ENCODE assay signal across 15 cellular contexts in genomic region chr5:72621576-72621975, GRCh38.
DNase-seq lines count a peak whose midpoint lies in the region; TF ChIP-seq lines count a peak whose summit lies in the region.
"Had no signal": no experiment of that assay in that cellular context is flagged by ENCODE, and none has a peak within 500 bp of the region (broad histone marks: within the 10 kb centered on the region; RNA-seq: fewer than 3 reads in every experiment).

No MANE protein-coding gene starts in this region.

- H3K9me3 Mint-ChIP-seq in nephron, result peaks cover under 1% of the 10 kb centered on the region
- H3K9me3 Mint-ChIP-seq in glutamatergic neuron (ENCODE audit: unreplicated experiment), result no peaks in the 10 kb centered on the region
- H3K9me3 Mint-ChIP-seq: CD8-positive, alpha-beta memory T cell; HFFc6 had no signal

- no peak overlapping the region for H2AFZ ChIP-seq in Karpas-422 (ENCODE audit: low read length)

- H3K27me3 ChIP-seq in adipocyte (replicated peaks; ENCODE audit: control insufficient read depth, insufficient read depth, low read length) (no peaks in the 10 kb centered on the region), Karpas-422 (ENCODE audit: low read length) (no peaks in the 10 kb centered on the region)
- H3K27me3 ChIP-seq: BLaER1 had no signal

- H3K4me3 Mint-ChIP-seq in nephron (no peak overlapping the region), glutamatergic neuron (ENCODE audit: unreplicated experiment) (no peak overlapping the region)
- H3K4me3 Mint-ChIP-seq: CD8-positive, alpha-beta memory T cell; HFFc6 had no signal

- no peaks in the 10 kb centered on the region for H3K36me3 Mint-ChIP-seq in nephron (ENCODE audit: low read depth)
- no peaks in the 10 kb centered on the region for H3K36me3 Mint-ChIP-seq in glutamatergic neuron (ENCODE audit: unreplicated experiment)
- H3K36me3 Mint-ChIP-seq: CD8-positive, alpha-beta memory T cell had no signal

- peaks cover 43% of the 10 kb centered on the region for H3K4me1 ChIP-seq in adipocyte (ENCODE audit: control insufficient read depth, insufficient read depth, low read length)
- H3K4me1 ChIP-seq in Karpas-422 (ENCODE audit: low read length), result no peaks in the 10 kb centered on the region
- H3K4me1 ChIP-seq: BLaER1, Caco-2 had no signal

- no peak for DNase-seq in adipocyte (ENCODE audit: low read depth)
- peak; percentile 26 for DNase-seq in fibroblast of the aortic adventitia (ENCODE audit: low read depth)
- no peak for DNase-seq in glutamatergic neuron
- DNase-seq in Karpas-422, result no peak
- no peak for DNase-seq in dermis blood vessel endothelial cell
- DNase-seq in activated T-cell treated with anti-CD3 and anti-CD28 coated beads, Interleukin-2, amount 50 U/mL, for 1 hour, result no peak
- DNase-seq: AML-193; Caco-2; CD8-positive, alpha-beta memory T cell; DND-41; GDM1; HCEC 1CT; HFFc6 had no signal

- H3K79me2 ChIP-seq in Karpas-422 (ENCODE audit: low read length), result no peaks in the 10 kb centered on the region

- TF ChIP-seq CTCF in fibroblast of the aortic adventitia (IDR thresholded peaks at IDR 0.05; ENCODE audit: insufficient read depth, low read length), result no peak
- TF ChIP-seq CTCF in nephron (IDR thresholded peaks at IDR 0.05; ENCODE audit: unreplicated experiment in 3 of 3), result no peak
- no peak for TF ChIP-seq CTCF in glutamatergic neuron (IDR thresholded peaks at IDR 0.05; ENCODE audit: partially characterized antibody, unreplicated experiment)

- no peaks in the 10 kb centered on the region for H3K36me3 ChIP-seq in adipocyte (ENCODE audit: control insufficient read depth, insufficient read depth, low read length, severe bottlenecking)
- H3K36me3 ChIP-seq in Karpas-422 (ENCODE audit: insufficient read depth, low read length), result no peaks in the 10 kb centered on the region
- H3K36me3 ChIP-seq: BLaER1 had no signal

- H3K9me3 ChIP-seq in adipocyte (ENCODE audit: control insufficient read depth, low read length) (no peaks in the 10 kb centered on the region), Karpas-422 (ENCODE audit: low read length) (no peaks in the 10 kb centered on the region)
- H3K9me3 ChIP-seq: BLaER1, Caco-2 had no signal

- no peak overlapping the region for H3K4me2 ChIP-seq in Karpas-422 (ENCODE audit: low read depth, low read length, poor library complexity, severe bottlenecking)
- H3K4me2 ChIP-seq: BLaER1 had no signal

- no peaks in the 10 kb centered on the region for H4K20me1 ChIP-seq in Karpas-422 (ENCODE audit: insufficient read depth, low read depth, low read length)
- H4K20me1 ChIP-seq: BLaER1 had no signal

- H3K9ac ChIP-seq in adipocyte (ENCODE audit: low read length), result peak overlapping the region; percentile 20
- no peak overlapping the region for H3K9ac ChIP-seq in Karpas-422 (ENCODE audit: low read length)
- H3K9ac ChIP-seq: BLaER1 had no signal

- H3K27me3 Mint-ChIP-seq in nephron (ENCODE audit: low read depth) (peaks cover 4% of the 10 kb centered on the region), glutamatergic neuron (ENCODE audit: unreplicated experiment) (peaks cover 3% of the 10 kb centered on the region)

- H3K4me3 ChIP-seq in adipocyte (ENCODE audit: low read length) (no peak overlapping the region), fibroblast of the aortic adventitia (ENCODE audit: low read depth, low read length) (no peak overlapping the region), Karpas-422 (ENCODE audit: low read length) (no peak overlapping the region)
- H3K4me3 ChIP-seq: BLaER1 had no signal

- peak overlapping the region in 2 of 3 experiments; percentile 6 to 10 for H3K27ac Mint-ChIP-seq in nephron
- no peak overlapping the region for H3K27ac Mint-ChIP-seq in glutamatergic neuron (ENCODE audit: unreplicated experiment)
- H3K27ac Mint-ChIP-seq: CD8-positive, alpha-beta memory T cell; HFFc6 had no signal

- H3K27ac ChIP-seq in Karpas-422 (ENCODE audit: low read length), result no peak overlapping the region
- H3K27ac ChIP-seq: BLaER1 had no signal

- H3K9me2 ChIP-seq in Karpas-422 (replicated peaks; ENCODE audit: insufficient read depth, low read length), result no peaks in the 10 kb centered on the region

- H3K4me1 Mint-ChIP-seq in nephron (peaks cover 63% of the 10 kb centered on the region), glutamatergic neuron (ENCODE audit: low read depth, unreplicated experiment) (no peaks in the 10 kb centered on the region)
- H3K4me1 Mint-ChIP-seq: CD8-positive, alpha-beta memory T cell had no signal
